1 cellular context compared by ENCODE assay signal in the genomic region with DNA sequence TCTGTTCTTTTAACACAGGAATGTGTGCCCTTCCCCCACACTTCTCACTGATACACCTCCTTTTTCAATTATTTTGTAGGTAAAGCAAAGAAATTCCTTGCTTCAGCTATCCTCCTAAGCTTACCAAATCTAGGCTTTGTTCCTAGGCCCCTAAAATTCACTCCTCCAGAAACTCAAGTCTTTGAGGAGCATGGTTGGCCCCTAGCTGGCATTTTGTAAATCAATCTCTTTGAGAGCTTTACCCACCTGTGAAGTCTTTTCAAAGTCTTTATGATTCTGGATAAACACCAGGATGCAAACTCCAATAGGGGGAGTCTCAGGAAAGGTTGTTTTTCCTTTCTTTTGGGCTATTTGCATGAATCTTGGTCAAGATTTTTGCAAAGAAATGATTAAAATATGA.
TF ChIP-seq lines count a peak whose summit lies in the region.

No MANE protein-coding gene starts in this region.

TF ChIP-seq in GM23338, 12 proteins besides CTCF, POLR2A, EP300 and RAD21 (continued from another document):
- TF ChIP-seq, protein P1, sequence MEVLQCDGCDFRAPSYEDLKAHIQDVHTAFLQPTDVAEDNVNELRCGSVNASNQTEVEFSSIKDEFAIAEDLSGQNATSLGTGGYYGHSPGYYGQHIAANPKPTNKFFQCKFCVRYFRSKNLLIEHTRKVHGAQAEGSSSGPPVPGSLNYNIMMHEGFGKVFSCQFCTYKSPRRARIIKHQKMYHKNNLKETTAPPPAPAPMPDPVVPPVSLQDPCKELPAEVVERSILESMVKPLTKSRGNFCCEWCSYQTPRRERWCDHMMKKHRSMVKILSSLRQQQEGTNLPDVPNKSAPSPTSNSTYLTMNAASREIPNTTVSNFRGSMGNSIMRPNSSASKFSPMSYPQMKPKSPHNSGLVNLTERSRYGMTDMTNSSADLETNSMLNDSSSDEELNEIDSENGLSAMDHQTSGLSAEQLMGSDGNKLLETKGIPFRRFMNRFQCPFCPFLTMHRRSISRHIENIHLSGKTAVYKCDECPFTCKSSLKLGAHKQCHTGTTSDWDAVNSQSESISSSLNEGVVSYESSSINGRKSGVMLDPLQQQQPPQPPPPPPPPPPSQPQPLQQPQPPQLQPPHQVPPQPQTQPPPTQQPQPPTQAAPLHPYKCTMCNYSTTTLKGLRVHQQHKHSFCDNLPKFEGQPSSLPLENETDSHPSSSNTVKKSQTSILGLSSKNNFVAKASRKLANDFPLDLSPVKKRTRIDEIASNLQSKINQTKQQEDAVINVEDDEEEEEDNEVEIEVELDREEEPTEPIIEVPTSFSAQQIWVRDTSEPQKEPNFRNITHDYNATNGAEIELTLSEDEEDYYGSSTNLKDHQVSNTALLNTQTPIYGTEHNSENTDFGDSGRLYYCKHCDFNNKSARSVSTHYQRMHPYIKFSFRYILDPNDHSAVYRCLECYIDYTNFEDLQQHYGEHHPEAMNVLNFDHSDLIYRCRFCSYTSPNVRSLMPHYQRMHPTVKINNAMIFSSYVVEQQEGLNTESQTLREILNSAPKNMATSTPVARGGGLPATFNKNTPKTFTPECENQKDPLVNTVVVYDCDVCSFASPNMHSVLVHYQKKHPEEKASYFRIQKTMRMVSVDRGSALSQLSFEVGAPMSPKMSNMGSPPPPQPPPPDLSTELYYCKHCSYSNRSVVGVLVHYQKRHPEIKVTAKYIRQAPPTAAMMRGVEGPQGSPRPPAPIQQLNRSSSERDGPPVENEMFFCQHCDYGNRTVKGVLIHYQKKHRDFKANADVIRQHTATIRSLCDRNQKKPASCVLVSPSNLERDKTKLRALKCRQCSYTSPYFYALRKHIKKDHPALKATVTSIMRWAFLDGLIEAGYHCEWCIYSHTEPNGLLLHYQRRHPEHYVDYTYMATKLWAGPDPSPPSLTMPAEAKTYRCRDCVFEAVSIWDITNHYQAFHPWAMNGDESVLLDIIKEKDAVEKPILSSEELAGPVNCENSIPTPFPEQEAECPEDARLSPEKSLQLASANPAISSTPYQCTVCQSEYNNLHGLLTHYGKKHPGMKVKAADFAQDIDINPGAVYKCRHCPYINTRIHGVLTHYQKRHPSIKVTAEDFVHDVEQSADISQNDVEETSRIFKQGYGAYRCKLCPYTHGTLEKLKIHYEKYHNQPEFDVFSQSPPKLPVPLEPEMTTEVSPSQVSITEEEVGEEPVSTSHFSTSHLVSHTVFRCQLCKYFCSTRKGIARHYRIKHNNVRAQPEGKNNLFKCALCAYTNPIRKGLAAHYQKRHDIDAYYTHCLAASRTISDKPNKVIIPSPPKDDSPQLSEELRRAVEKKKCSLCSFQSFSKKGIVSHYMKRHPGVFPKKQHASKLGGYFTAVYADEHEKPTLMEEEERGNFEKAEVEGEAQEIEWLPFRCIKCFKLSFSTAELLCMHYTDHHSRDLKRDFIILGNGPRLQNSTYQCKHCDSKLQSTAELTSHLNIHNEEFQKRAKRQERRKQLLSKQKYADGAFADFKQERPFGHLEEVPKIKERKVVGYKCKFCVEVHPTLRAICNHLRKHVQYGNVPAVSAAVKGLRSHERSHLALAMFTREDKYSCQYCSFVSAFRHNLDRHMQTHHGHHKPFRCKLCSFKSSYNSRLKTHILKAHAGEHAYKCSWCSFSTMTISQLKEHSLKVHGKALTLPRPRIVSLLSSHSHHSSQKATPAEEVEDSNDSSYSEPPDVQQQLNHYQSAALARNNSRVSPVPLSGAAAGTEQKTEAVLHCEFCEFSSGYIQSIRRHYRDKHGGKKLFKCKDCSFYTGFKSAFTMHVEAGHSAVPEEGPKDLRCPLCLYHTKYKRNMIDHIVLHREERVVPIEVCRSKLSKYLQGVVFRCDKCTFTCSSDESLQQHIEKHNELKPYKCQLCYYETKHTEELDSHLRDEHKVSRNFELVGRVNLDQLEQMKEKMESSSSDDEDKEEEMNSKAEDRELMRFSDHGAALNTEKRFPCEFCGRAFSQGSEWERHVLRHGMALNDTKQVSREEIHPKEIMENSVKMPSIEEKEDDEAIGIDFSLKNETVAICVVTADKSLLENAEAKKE (CRISPR knock-in tag; IDR thresholded peaks at IDR 0.05) = peak; percentile 71; the same call in 1 of the 2 replicates
- TF ChIP-seq ZNF331 (CRISPR knock-in tag; IDR thresholded peaks at IDR 0.05; ENCODE audit: low read depth) = no peak
- no peak for TF ChIP-seq EZH2phosphoT487 (IDR thresholded peaks at IDR 0.05; ENCODE audit: unreplicated experiment)
